ENCODE assay signal across 1 cellular context in the genomic region with DNA sequence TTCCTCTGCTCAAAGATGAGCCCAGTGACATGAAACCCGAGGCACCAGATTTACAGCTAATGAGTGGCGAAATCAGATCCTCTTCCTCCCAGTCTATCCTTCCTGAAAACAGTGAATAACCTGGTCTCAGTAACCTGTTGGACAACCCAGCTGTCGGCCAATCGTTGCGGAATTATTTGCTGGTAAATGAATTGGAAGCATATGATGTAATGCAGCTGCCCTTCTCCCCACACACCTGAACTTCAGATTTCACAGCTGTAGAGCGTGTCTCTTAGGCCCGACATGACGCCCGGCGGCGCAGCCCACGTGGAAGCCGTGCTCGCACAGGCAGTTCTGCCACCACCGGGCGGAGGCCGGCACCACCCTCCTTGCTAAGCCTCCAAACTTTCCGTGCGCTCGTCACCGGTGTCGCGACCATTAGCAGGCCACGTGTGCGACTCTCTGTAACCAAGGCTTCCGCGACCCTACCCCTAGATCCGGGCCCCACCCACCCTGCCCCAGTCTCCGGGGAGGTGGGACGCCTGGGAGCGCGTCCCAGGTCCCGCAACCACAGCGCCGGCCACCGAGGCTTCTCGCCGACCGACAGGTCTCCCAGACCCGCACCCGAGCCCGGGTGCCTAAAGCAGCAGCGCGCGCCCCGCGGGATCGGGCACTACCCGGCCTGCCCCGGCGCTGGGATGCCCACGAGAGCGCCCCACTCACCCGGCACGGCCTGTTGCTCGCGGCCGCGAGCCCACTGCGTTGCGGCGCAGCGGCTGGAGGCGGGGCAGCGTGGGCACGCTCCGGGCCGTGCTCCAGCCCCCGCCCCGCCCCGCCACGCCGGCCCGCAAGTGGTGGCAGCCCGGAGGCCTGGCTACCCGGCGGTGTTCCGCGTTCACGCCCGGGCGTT.
TF ChIP-seq lines count a peak whose summit lies in the region.

RIOX2 (minus strand) TSS at position 753 of the 889 bp plus-strand sequence. CDS start 4,838 bp downstream, outside the sequence.

TF ChIP-seq in HepG2, 621 proteins besides CTCF, POLR2A, EP300 and RAD21 (continued from another document and continues in another):
- peak; percentile 65; the same call in 1 of the 2 replicates for TF ChIP-seq ZGPAT (CRISPR knock-in tag; IDR thresholded peaks at IDR 0.05)
- no peak for TF ChIP-seq TP53 (CRISPR knock-in tag; conservative IDR thresholded peaks at IDR 0.05)
- TF ChIP-seq HNF4G (IDR thresholded peaks at IDR 0.05; ENCODE audit: borderline replicate concordance, low read depth, low read length), result no peak
- no peak for TF ChIP-seq HNF4G (CRISPR knock-in tag; IDR thresholded peaks at IDR 0.05; ENCODE audit: borderline replicate concordance, low read depth)
- TF ChIP-seq HIVEP1 (CRISPR knock-in tag; IDR thresholded peaks at IDR 0.05), result peak; percentile 51; the same call in 1 of the 2 replicates
- TF ChIP-seq ZNF597 (CRISPR knock-in tag; IDR thresholded peaks at IDR 0.05), result no peak
- TF ChIP-seq SMAD1 (CRISPR knock-in tag; IDR thresholded peaks at IDR 0.05; ENCODE audit: borderline replicate concordance, low read depth), result no peak
- peak; percentile 19; the same call in 1 of the 2 replicates for TF ChIP-seq ZNF446 (CRISPR knock-in tag; IDR thresholded peaks at IDR 0.05)
- TF ChIP-seq SIN3A (IDR thresholded peaks at IDR 0.05; ENCODE audit: borderline replicate concordance, low read depth, low read length), result peak; percentile 30; the same call in 1 of the 2 replicates
- no peak for TF ChIP-seq MAFF (IDR thresholded peaks at IDR 0.05; ENCODE audit: low read depth, low read length)
- no peak for TF ChIP-seq MIXL1 (CRISPR knock-in tag; IDR thresholded peaks at IDR 0.05)
- 0 out of 2 replicates have a peak, but pooled peaks have one; percentile 20 for TF ChIP-seq AHR (CRISPR knock-in tag; IDR thresholded peaks at IDR 0.05)
- TF ChIP-seq NPAS2 (CRISPR knock-in tag; IDR thresholded peaks at IDR 0.05; ENCODE audit: borderline replicate concordance), result no peak
- no peak for TF ChIP-seq ZNF549 (CRISPR knock-in tag; IDR thresholded peaks at IDR 0.05)
- no peak for TF ChIP-seq ISX (CRISPR knock-in tag; conservative IDR thresholded peaks at IDR 0.05)
- no peak for TF ChIP-seq ZSCAN22 (CRISPR knock-in tag; IDR thresholded peaks at IDR 0.05)
- TF ChIP-seq ETV6 (CRISPR knock-in tag; conservative IDR thresholded peaks at IDR 0.05), result no peak
- TF ChIP-seq, protein P1, sequence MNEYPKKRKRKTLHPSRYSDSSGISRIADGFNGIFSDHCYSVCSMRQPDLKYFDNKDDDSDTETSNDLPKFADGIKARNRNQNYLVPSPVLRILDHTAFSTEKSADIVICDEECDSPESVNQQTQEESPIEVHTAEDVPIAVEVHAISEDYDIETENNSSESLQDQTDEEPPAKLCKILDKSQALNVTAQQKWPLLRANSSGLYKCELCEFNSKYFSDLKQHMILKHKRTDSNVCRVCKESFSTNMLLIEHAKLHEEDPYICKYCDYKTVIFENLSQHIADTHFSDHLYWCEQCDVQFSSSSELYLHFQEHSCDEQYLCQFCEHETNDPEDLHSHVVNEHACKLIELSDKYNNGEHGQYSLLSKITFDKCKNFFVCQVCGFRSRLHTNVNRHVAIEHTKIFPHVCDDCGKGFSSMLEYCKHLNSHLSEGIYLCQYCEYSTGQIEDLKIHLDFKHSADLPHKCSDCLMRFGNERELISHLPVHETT (CRISPR knock-in tag; conservative IDR thresholded peaks at IDR 0.05), result no peak
- TF ChIP-seq TBX2 (CRISPR knock-in tag; IDR thresholded peaks at IDR 0.05; ENCODE audit: borderline replicate concordance), result peak; percentile 71; the same call in 1 of the 2 replicates
- peak; percentile 71; the same call in 1 of the 2 replicates for TF ChIP-seq ZNF773 (CRISPR knock-in tag; IDR thresholded peaks at IDR 0.05; ENCODE audit: borderline replicate concordance)
- TF ChIP-seq, protein P2, sequence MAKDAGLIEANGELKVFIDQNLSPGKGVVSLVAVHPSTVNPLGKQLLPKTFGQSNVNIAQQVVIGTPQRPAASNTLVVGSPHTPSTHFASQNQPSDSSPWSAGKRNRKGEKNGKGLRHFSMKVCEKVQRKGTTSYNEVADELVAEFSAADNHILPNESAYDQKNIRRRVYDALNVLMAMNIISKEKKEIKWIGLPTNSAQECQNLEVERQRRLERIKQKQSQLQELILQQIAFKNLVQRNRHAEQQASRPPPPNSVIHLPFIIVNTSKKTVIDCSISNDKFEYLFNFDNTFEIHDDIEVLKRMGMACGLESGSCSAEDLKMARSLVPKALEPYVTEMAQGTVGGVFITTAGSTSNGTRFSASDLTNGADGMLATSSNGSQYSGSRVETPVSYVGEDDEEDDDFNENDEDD (CRISPR knock-in tag; IDR thresholded peaks at IDR 0.05; ENCODE audit: borderline replicate concordance), result peak; percentile 59; the same call in 1 of the 2 replicates
- TF ChIP-seq ZNF234 (CRISPR knock-in tag; conservative IDR thresholded peaks at IDR 0.05), result no peak
- TF ChIP-seq, protein P3, sequence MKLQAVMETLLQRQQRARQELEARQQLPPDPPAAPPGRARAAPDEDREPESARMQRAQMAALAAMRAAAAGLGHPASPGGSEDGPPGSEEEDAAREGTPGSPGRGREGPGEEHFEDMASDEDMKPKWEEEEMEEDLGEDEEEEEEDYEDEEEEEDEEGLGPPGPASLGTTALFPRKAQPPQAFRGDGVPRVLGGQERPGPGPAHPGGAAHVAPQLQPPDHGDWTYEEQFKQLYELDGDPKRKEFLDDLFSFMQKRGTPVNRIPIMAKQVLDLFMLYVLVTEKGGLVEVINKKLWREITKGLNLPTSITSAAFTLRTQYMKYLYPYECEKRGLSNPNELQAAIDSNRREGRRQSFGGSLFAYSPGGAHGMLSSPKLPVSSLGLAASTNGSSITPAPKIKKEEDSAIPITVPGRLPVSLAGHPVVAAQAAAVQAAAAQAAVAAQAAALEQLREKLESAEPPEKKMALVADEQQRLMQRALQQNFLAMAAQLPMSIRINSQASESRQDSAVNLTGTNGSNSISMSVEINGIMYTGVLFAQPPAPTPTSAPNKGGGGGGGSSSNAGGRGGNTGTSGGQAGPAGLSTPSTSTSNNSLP (IDR thresholded peaks at IDR 0.05; ENCODE audit: low read depth, low read length), result no peak
- peak; percentile 42; the same call in 1 of the 2 replicates for TF ChIP-seq FOXJ3 (CRISPR knock-in tag; IDR thresholded peaks at IDR 0.05; ENCODE audit: borderline replicate concordance)
- no peak for TF ChIP-seq DDIT3 (CRISPR knock-in tag; IDR thresholded peaks at IDR 0.05)
- TF ChIP-seq NR2C2 (CRISPR knock-in tag; IDR thresholded peaks at IDR 0.05; ENCODE audit: borderline replicate concordance), result no peak
- no peak for TF ChIP-seq KLF9 (CRISPR knock-in tag; IDR thresholded peaks at IDR 0.05; ENCODE audit: low read depth)
- TF ChIP-seq STAT5B (CRISPR knock-in tag; IDR thresholded peaks at IDR 0.05), result no peak
- no peak for TF ChIP-seq HOXA7 (CRISPR knock-in tag; IDR thresholded peaks at IDR 0.05)
- TF ChIP-seq NCOA1 (CRISPR knock-in tag; IDR thresholded peaks at IDR 0.05), result no peak
- TF ChIP-seq, protein P4, sequence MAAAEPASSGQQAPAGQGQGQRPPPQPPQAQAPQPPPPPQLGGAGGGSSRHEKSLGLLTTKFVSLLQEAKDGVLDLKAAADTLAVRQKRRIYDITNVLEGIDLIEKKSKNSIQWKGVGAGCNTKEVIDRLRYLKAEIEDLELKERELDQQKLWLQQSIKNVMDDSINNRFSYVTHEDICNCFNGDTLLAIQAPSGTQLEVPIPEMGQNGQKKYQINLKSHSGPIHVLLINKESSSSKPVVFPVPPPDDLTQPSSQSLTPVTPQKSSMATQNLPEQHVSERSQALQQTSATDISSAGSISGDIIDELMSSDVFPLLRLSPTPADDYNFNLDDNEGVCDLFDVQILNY (CRISPR knock-in tag; conservative IDR thresholded peaks at IDR 0.05), result no peak
- TF ChIP-seq ZNF382 (CRISPR knock-in tag; IDR thresholded peaks at IDR 0.05; ENCODE audit: borderline replicate concordance), result no peak
- 0 out of 2 replicates have a peak, but pooled peaks have one; percentile 42 for TF ChIP-seq CEBPB (IDR thresholded peaks at IDR 0.05; ENCODE audit: borderline replicate concordance, low read depth, low read length)
- TF ChIP-seq MED8 (CRISPR knock-in tag; IDR thresholded peaks at IDR 0.05; ENCODE audit: insufficient replicate concordance), result peak; percentile 61
- TF ChIP-seq BCL6 (CRISPR knock-in tag; IDR thresholded peaks at IDR 0.05), result 0 out of 2 replicates have a peak, but pooled peaks have one; percentile 37
- TF ChIP-seq ERF (CRISPR knock-in tag; IDR thresholded peaks at IDR 0.05), result peak; percentile 47; the same call in 1 of the 2 replicates
- no peak for TF ChIP-seq MBNL3 (CRISPR knock-in tag; conservative IDR thresholded peaks at IDR 0.05)
- TF ChIP-seq ZNF232 (CRISPR knock-in tag; IDR thresholded peaks at IDR 0.05; ENCODE audit: borderline replicate concordance), result peak; percentile 71; the same call in 1 of the 2 replicates
- no peak for TF ChIP-seq NAIF1 (CRISPR knock-in tag; IDR thresholded peaks at IDR 0.05; ENCODE audit: borderline replicate concordance)
- no peak for TF ChIP-seq RARA (CRISPR knock-in tag; IDR thresholded peaks at IDR 0.05)
- TF ChIP-seq NCOR1 (IDR thresholded peaks at IDR 0.05; ENCODE audit: borderline replicate concordance, low read length), result no peak
- no peak for TF ChIP-seq ZNF205 (CRISPR knock-in tag; IDR thresholded peaks at IDR 0.05)
- no peak for TF ChIP-seq HMG20B (CRISPR knock-in tag; conservative IDR thresholded peaks at IDR 0.05)
- no peak for TF ChIP-seq RFX5 (IDR thresholded peaks at IDR 0.05; ENCODE audit: low read depth, low read length)
- peak; percentile 64 for TF ChIP-seq ZNF883 (CRISPR knock-in tag; IDR thresholded peaks at IDR 0.05; ENCODE audit: not compliant biosample characterization)
- TF ChIP-seq, protein P5, sequence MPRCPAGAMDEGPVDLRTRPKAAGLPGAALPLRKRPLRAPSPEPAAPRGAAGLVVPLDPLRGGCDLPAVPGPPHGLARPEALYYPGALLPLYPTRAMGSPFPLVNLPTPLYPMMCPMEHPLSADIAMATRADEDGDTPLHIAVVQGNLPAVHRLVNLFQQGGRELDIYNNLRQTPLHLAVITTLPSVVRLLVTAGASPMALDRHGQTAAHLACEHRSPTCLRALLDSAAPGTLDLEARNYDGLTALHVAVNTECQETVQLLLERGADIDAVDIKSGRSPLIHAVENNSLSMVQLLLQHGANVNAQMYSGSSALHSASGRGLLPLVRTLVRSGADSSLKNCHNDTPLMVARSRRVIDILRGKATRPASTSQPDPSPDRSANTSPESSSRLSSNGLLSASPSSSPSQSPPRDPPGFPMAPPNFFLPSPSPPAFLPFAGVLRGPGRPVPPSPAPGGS (CRISPR knock-in tag; IDR thresholded peaks at IDR 0.05), result no peak
- no peak for TF ChIP-seq ZNF570 (CRISPR knock-in tag; IDR thresholded peaks at IDR 0.05; ENCODE audit: borderline replicate concordance)
- TF ChIP-seq MXI1 (IDR thresholded peaks at IDR 0.05; ENCODE audit: borderline replicate concordance, low read depth, low read length), result peak; percentile 93; the same call in 2 of the 3 replicates
- TF ChIP-seq ZNF430 (CRISPR knock-in tag; IDR thresholded peaks at IDR 0.05), result peak; percentile 53
- TF ChIP-seq, protein P6, sequence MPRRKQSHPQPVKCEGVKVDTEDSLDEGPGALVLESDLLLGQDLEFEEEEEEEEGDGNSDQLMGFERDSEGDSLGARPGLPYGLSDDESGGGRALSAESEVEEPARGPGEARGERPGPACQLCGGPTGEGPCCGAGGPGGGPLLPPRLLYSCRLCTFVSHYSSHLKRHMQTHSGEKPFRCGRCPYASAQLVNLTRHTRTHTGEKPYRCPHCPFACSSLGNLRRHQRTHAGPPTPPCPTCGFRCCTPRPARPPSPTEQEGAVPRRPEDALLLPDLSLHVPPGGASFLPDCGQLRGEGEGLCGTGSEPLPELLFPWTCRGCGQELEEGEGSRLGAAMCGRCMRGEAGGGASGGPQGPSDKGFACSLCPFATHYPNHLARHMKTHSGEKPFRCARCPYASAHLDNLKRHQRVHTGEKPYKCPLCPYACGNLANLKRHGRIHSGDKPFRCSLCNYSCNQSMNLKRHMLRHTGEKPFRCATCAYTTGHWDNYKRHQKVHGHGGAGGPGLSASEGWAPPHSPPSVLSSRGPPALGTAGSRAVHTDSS (CRISPR knock-in tag; conservative IDR thresholded peaks at IDR 0.05), result no peak
- peak; percentile 46; the same call in 1 of the 2 replicates for TF ChIP-seq HES4 (CRISPR knock-in tag; IDR thresholded peaks at IDR 0.05; ENCODE audit: borderline replicate concordance)
- TF ChIP-seq KAT7 (CRISPR knock-in tag; IDR thresholded peaks at IDR 0.05; ENCODE audit: borderline replicate concordance), result peak; percentile 60
